ENCODE assay signal across 1 cellular context in the genomic region with DNA sequence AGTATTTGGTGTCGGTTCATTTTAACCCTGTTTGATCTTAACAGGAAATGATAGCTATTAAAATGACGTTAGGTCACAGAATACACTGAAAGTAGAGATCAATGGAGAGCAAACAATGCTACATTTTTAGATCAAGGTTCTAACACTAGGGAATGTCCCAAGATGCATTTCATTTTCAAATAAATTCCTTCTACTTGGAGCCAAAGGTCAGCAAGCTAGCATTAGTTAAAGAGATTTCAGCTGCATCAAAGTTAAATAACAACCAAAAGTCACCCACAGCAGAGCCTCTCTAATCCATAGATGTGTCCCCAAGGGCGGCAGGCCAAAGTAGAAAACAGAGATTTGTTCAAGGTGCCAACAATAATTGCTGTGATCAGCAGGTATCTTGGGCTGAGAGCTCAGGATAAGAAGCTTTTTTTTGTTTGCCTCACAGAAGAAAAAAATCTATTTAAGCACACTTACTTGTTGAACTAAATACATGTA.
TF ChIP-seq lines count a peak whose summit lies in the region.

No MANE protein-coding gene starts in this region.

TF ChIP-seq in HepG2, 621 proteins besides CTCF, POLR2A, EP300 and RAD21 (continued from another document and continues in another):
- TF ChIP-seq, protein P1, sequence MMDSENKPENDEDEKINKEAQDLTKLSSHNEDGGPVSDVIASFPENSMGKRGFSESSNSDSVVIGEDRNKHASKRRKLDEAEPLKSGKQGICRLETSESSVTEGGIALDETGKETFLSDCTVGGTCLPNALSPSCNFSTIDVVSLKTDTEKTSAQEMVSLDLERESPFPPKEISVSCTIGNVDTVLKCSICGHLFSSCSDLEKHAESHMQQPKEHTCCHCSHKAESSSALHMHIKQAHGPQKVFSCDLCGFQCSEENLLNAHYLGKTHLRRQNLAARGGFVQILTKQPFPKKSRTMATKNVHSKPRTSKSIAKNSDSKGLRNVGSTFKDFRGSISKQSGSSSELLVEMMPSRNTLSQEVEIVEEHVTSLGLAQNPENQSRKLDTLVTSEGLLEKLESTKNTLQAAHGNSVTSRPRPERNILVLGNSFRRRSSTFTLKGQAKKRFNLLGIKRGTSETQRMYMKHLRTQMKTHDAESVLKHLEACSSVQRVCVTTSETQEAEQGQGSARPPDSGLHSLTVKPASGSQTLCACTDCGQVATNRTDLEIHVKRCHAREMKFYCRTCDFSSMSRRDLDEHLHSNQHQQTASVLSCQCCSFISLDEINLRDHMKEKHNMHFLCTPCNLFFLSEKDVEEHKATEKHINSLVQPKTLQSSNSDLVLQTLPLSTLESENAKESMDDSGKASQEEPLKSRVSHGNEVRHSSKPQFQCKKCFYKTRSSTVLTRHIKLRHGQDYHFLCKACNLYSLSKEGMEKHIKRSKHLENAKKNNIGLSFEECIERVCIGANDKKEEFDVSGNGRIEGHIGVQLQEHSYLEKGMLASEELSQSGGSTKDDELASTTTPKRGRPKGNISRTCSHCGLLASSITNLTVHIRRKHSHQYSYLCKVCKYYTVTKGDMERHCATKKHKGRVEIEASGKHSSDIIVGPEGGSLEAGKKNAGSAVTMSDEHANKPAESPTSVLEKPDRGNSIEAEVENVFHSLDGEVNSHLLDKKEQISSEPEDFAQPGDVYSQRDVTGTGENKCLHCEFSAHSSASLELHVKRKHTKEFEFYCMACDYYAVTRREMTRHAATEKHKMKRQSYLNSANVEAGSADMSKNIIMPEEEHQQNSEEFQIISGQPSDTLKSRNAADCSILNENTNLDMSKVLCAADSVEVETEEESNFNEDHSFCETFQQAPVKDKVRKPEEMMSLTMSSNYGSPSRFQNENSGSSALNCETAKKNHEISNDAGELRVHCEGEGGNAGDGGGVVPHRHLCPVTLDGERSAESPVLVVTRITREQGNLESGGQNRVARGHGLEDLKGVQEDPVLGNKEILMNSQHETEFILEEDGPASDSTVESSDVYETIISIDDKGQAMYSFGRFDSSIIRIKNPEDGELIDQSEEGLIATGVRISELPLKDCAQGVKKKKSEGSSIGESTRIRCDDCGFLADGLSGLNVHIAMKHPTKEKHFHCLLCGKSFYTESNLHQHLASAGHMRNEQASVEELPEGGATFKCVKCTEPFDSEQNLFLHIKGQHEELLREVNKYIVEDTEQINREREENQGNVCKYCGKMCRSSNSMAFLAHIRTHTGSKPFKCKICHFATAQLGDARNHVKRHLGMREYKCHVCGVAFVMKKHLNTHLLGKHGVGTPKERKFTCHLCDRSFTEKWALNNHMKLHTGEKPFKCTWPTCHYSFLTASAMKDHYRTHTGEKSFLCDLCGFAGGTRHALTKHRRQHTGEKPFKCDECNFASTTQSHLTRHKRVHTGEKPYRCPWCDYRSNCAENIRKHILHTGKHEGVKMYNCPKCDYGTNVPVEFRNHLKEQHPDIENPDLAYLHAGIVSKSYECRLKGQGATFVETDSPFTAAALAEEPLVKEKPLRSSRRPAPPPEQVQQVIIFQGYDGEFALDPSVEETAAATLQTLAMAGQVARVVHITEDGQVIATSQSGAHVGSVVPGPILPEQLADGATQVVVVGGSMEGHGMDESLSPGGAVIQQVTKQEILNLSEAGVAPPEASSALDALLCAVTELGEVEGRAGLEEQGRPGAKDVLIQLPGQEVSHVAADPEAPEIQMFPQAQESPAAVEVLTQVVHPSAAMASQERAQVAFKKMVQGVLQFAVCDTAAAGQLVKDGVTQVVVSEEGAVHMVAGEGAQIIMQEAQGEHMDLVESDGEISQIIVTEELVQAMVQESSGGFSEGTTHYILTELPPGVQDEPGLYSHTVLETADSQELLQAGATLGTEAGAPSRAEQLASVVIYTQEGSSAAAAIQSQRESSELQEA (CRISPR knock-in tag; IDR thresholded peaks at IDR 0.05; ENCODE audit: not compliant biosample characterization): no peak
- TF ChIP-seq ZNF496 (CRISPR knock-in tag; IDR thresholded peaks at IDR 0.05; ENCODE audit: insufficient replicate concordance) (no peak), NFE2L1 (CRISPR knock-in tag; IDR thresholded peaks at IDR 0.05; ENCODE audit: borderline replicate concordance) (no peak), ZMAT3 (CRISPR knock-in tag; conservative IDR thresholded peaks at IDR 0.05) (no peak), HMGA1 (CRISPR knock-in tag; conservative IDR thresholded peaks at IDR 0.05) (no peak), ZNF512 (CRISPR knock-in tag; IDR thresholded peaks at IDR 0.05) (no peak), CCAR2 (optimal IDR thresholded peaks at IDR 0.05; ENCODE audit: low read depth, low read length) (no peak), MXD3 (CRISPR knock-in tag; IDR thresholded peaks at IDR 0.05) (no peak), ZNF816 (CRISPR knock-in tag; IDR thresholded peaks at IDR 0.05; ENCODE audit: borderline replicate concordance) (no peak; the same call in 1 of the 2 replicates), ISL2 (CRISPR knock-in tag; IDR thresholded peaks at IDR 0.05) (peak; percentile 100), KDM6A (CRISPR knock-in tag; IDR thresholded peaks at IDR 0.05; ENCODE audit: low read depth) (peak; percentile 98), E2F5 (CRISPR knock-in tag; conservative IDR thresholded peaks at IDR 0.05) (no peak), XRCC5 (optimal IDR thresholded peaks at IDR 0.05; ENCODE audit: low read length) (no peak), ZNF326 (CRISPR knock-in tag; IDR thresholded peaks at IDR 0.05; ENCODE audit: borderline replicate concordance) (no peak), ZNF772 (CRISPR knock-in tag; IDR thresholded peaks at IDR 0.05) (peak; percentile 84; the same call in 1 of the 2 replicates), PCBP1 (IDR thresholded peaks at IDR 0.05; ENCODE audit: borderline replicate concordance, low read depth, low read length) (no peak), ZNF530 (CRISPR knock-in tag; IDR thresholded peaks at IDR 0.05; ENCODE audit: low read depth) (no peak), ZNF660 (CRISPR knock-in tag; IDR thresholded peaks at IDR 0.05; ENCODE audit: borderline replicate concordance, low read depth) (no peak), PRPF4 (IDR thresholded peaks at IDR 0.05; ENCODE audit: low read depth, low read length, poor library complexity, severe bottlenecking) (no peak), ATM (IDR thresholded peaks at IDR 0.05; ENCODE audit: borderline replicate concordance) (no peak), FOXM1 (CRISPR knock-in tag; IDR thresholded peaks at IDR 0.05) (no peak), WIZ (CRISPR knock-in tag; IDR thresholded peaks at IDR 0.05) (no peak), ZNF546 (CRISPR knock-in tag; conservative IDR thresholded peaks at IDR 0.05) (no peak), FLYWCH1 (CRISPR knock-in tag; IDR thresholded peaks at IDR 0.05) (no peak), NFIC (IDR thresholded peaks at IDR 0.05; ENCODE audit: low read length) (peak; percentile 100), SIN3B (IDR thresholded peaks at IDR 0.05; ENCODE audit: low read length) (no peak), SIN3A (IDR thresholded peaks at IDR 0.05; ENCODE audit: borderline replicate concordance, low read depth, low read length) (no peak), HES4 (CRISPR knock-in tag; IDR thresholded peaks at IDR 0.05; ENCODE audit: borderline replicate concordance) (no peak), JUND (CRISPR knock-in tag; IDR thresholded peaks at IDR 0.05) (no peak), THAP9 (CRISPR knock-in tag; IDR thresholded peaks at IDR 0.05; ENCODE audit: borderline replicate concordance) (no peak), ZNF230 (CRISPR knock-in tag; IDR thresholded peaks at IDR 0.05) (no peak), FOXA3 (CRISPR knock-in tag; IDR thresholded peaks at IDR 0.05) (peak; percentile 97), ZMYM4 (CRISPR knock-in tag; IDR thresholded peaks at IDR 0.05) (peak; percentile 97)
- TF ChIP-seq, protein P2, sequence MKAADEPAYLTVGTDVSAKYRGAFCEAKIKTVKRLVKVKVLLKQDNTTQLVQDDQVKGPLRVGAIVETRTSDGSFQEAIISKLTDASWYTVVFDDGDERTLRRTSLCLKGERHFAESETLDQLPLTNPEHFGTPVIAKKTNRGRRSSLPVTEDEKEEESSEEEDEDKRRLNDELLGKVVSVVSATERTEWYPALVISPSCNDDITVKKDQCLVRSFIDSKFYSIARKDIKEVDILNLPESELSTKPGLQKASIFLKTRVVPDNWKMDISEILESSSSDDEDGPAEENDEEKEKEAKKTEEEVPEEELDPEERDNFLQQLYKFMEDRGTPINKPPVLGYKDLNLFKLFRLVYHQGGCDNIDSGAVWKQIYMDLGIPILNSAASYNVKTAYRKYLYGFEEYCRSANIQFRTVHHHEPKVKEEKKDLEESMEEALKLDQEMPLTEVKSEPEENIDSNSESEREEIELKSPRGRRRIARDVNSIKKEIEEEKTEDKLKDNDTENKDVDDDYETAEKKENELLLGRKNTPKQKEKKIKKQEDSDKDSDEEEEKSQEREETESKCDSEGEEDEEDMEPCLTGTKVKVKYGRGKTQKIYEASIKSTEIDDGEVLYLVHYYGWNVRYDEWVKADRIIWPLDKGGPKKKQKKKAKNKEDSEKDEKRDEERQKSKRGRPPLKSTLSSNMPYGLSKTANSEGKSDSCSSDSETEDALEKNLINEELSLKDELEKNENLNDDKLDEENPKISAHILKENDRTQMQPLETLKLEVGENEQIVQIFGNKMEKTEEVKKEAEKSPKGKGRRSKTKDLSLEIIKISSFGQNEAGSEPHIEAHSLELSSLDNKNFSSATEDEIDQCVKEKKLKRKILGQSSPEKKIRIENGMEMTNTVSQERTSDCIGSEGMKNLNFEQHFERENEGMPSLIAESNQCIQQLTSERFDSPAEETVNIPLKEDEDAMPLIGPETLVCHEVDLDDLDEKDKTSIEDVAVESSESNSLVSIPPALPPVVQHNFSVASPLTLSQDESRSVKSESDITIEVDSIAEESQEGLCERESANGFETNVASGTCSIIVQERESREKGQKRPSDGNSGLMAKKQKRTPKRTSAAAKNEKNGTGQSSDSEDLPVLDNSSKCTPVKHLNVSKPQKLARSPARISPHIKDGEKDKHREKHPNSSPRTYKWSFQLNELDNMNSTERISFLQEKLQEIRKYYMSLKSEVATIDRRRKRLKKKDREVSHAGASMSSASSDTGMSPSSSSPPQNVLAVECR (CRISPR knock-in tag; IDR thresholded peaks at IDR 0.05; ENCODE audit: borderline replicate concordance): peak; percentile 19; the same call in 1 of the 2 replicates
- TF ChIP-seq, protein P3, sequence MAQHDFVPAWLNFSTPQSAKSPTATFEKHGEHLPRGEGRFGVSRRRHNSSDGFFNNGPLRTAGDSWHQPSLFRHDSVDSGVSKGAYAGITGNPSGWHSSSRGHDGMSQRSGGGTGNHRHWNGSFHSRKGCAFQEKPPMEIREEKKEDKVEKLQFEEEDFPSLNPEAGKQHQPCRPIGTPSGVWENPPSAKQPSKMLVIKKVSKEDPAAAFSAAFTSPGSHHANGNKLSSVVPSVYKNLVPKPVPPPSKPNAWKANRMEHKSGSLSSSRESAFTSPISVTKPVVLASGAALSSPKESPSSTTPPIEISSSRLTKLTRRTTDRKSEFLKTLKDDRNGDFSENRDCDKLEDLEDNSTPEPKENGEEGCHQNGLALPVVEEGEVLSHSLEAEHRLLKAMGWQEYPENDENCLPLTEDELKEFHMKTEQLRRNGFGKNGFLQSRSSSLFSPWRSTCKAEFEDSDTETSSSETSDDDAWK (CRISPR knock-in tag; IDR thresholded peaks at IDR 0.05): no peak
- TF ChIP-seq, protein P4, sequence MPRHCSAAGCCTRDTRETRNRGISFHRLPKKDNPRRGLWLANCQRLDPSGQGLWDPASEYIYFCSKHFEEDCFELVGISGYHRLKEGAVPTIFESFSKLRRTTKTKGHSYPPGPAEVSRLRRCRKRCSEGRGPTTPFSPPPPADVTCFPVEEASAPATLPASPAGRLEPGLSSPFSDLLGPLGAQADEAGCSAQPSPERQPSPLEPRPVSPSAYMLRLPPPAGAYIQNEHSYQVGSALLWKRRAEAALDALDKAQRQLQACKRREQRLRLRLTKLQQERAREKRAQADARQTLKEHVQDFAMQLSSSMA (CRISPR knock-in tag; IDR thresholded peaks at IDR 0.05): no peak
- TF ChIP-seq, protein P5, sequence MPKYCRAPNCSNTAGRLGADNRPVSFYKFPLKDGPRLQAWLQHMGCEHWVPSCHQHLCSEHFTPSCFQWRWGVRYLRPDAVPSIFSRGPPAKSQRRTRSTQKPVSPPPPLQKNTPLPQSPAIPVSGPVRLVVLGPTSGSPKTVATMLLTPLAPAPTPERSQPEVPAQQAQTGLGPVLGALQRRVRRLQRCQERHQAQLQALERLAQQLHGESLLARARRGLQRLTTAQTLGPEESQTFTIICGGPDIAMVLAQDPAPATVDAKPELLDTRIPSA (CRISPR knock-in tag; IDR thresholded peaks at IDR 0.05; ENCODE audit: borderline replicate concordance): no peak; the same call in 1 of the 2 replicates
